In the genomic region with DNA sequence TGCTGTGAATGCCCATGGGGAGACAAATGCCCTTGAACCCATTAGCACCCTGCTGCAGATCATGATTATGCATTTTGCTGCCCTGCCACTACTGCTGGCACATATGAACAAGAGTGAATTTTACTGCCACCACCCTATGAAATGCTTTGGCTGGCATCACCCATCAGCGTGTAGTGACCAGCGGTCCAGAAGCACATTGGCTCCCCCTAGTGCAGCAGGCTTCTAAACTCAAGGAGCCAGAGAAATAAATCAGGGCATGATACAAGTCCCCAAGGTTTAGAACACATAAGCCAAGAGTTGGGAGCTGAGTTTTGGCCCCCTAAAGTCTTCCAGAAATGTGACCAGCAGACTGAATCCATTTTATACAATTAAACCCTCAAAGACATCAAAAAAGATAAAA, we compare ENCODE assay signal across 7 cellular contexts.
A peak's percentile ranks its signal among the peaks of the same experiment; 100 is the strongest.
DNase-seq lines count a peak whose midpoint lies in the region; TF ChIP-seq lines count a peak whose summit lies in the region.
"Not testable (repeated sequence)": the region's sequence is repeated elsewhere in the genome, so short reads cannot be mapped to it uniquely, and the experiment has no call there.

No MANE protein-coding gene starts in this region.

- WGBS in H9 (ENCODE audit: extremely low coverage, insufficient read length, low lambda C conversion rate): no CpG with 5 or more reads among the region's 2 CpGs
- no CpG with 5 or more reads among the region's 2 CpGs for WGBS in iPS DF 6.9 (ENCODE audit: insufficient coverage, insufficient read length)

- H3K23ac ChIP-seq in H9 (ENCODE audit: insufficient read length, low read depth, low read length): not testable (repeated sequence)

- H3K56ac ChIP-seq in H9 (ENCODE audit: insufficient read length, low read depth, low read length): not testable (repeated sequence)

- peak; percentile 62; the same call in 2 of the 3 replicates for TF ChIP-seq CTCF in H9 (conservative IDR thresholded peaks at IDR 0.05)
- not testable (repeated sequence) for TF ChIP-seq CTCF in MCF 10A (IDR thresholded peaks at IDR 0.05; ENCODE audit: unreplicated experiment)
- peak; percentile 29 for TF ChIP-seq CTCF in progenitor cell of endocrine pancreas (IDR thresholded peaks at IDR 0.05; ENCODE audit: unreplicated experiment)

- DNase-seq in DMS53 (lab: John Stamatoyannopoulos, UW): peak; percentile 55
- peak; percentile 58 for DNase-seq in H9
- peak in 2 of 3 experiments; percentile 17 to 45 for DNase-seq in NCI-H1417 (lab: John Stamatoyannopoulos, UW)
- peak; percentile 10 for DNase-seq in RPMI8226
- peak; percentile 25 for DNase-seq in MCF 10A (ENCODE audit: unreplicated experiment)
- DNase-seq in iPS DF 6.9 (ENCODE audit: low read depth, low spot score): peak; percentile 0
- DNase-seq in progenitor cell of endocrine pancreas (ENCODE audit: low spot score, unreplicated experiment): not testable (repeated sequence)

- H3K4ac ChIP-seq in H9 (ENCODE audit: low read depth, low read length): not testable (repeated sequence)

- H4K8ac ChIP-seq in H9 (replicated peaks; ENCODE audit: insufficient read length, low read depth, low read length): not testable (repeated sequence)

- not testable (repeated sequence) for H2AK5ac ChIP-seq in H9 (ENCODE audit: insufficient read length, low read length)

- intact Hi-C loops in MCF 10A (cut with micrococcal nuclease): loop anchor here (10.0 kb wide), 1 partner anchor 539 kb away; no protein-coding TSS in a partner anchor

- not testable (repeated sequence) for H3K27me3 Mint-ChIP-seq in H9 (ENCODE audit: low read depth); MCF 10A (ENCODE audit: insufficient read depth, unreplicated experiment); progenitor cell of endocrine pancreas

- H4K91ac ChIP-seq in H9 (ENCODE audit: insufficient read length, low read depth, low read length): not testable (repeated sequence)

- H3K9ac ChIP-seq in H9 (ENCODE audit: extremely low read depth, insufficient read length, low read length): not testable (repeated sequence)

- H3K23me2 ChIP-seq in H9 (ENCODE audit: insufficient read length, low read depth, low read length, poor library complexity, severe bottlenecking): not testable (repeated sequence)

- not testable (repeated sequence) for H3K9me3 Mint-ChIP-seq in H9; MCF 10A (ENCODE audit: unreplicated experiment); progenitor cell of endocrine pancreas (ENCODE audit: low read depth)

- H3K27ac Mint-ChIP-seq in H9; MCF 10A (ENCODE audit: low read depth, unreplicated experiment); progenitor cell of endocrine pancreas: not testable (repeated sequence)

- H3K4me3 ChIP-seq in iPS DF 6.9 (ENCODE audit: low read length): not testable (repeated sequence)

- CTCF ChIA-PET in MCF 10A (lab: Yijun Ruan, JAX): not testable (repeated sequence)

- not testable (repeated sequence) for H2BK15ac ChIP-seq in H9 (ENCODE audit: low read depth, low read length)

- not testable (repeated sequence) for H3K14ac ChIP-seq in H9 (ENCODE audit: insufficient read depth, low read length)

- H3K79me1 ChIP-seq in H9 (ENCODE audit: insufficient read depth, low read depth, low read length, poor library complexity, severe bottlenecking): not testable (repeated sequence)

- not testable (repeated sequence) for BruUV-seq in MCF 10A (replicated peaks; lab: Mats Ljungman, UMichigan)

- H2BK5ac ChIP-seq in H9 (ENCODE audit: insufficient read length, low read length): not testable (repeated sequence)

- H3K27ac ChIP-seq in H9 (ENCODE audit: insufficient read length, low read depth, low read length); iPS DF 6.9 (ENCODE audit: low read length): not testable (repeated sequence)

- H3K36me3 Mint-ChIP-seq in H9 (ENCODE audit: insufficient read depth in 1 of 3, low read depth in 3 of 3): peaks cover 5 to 12% (median 6%) of the 10 kb centered on the region in 3 experiments; a peak in 4 of 7 replicates
- not testable (repeated sequence) for H3K36me3 Mint-ChIP-seq in MCF 10A (ENCODE audit: insufficient read depth, unreplicated experiment); progenitor cell of endocrine pancreas (ENCODE audit: insufficient read depth)

- not testable (repeated sequence) for H3K9me3 ChIP-seq in H9 (ENCODE audit: control insufficient read depth, low read depth, low read length); iPS DF 6.9 (ENCODE audit: control insufficient read depth, insufficient read depth, low read length)

- H2BK20ac ChIP-seq in H9 (ENCODE audit: low read depth, low read length, poor library complexity, severe bottlenecking): not testable (repeated sequence)

- H2AFZ ChIP-seq in H9 (ENCODE audit: low read length): not testable (repeated sequence)

- H4K20me1 ChIP-seq in H9 (ENCODE audit: control insufficient read depth, insufficient read depth, insufficient read length): not testable (repeated sequence)

- H3K27me3 ChIP-seq in H9 (ENCODE audit: insufficient read depth, low read length); iPS DF 6.9 (ENCODE audit: control insufficient read depth, insufficient read depth, low read length): not testable (repeated sequence)

- H3K4me1 ChIP-seq in H9 (ENCODE audit: insufficient read depth, low read length); iPS DF 6.9 (ENCODE audit: control insufficient read depth, insufficient read depth, low read length): not testable (repeated sequence)

- peaks cover 7 to 18% of the 10 kb centered on the region in 2 experiments; a peak in 3 of 4 replicates for H3K4me1 Mint-ChIP-seq in H9
- H3K4me1 Mint-ChIP-seq in MCF 10A (ENCODE audit: insufficient read depth, unreplicated experiment): not testable (repeated sequence)
- H3K4me1 Mint-ChIP-seq in progenitor cell of endocrine pancreas (ENCODE audit: low read depth): peaks cover 13% of the 10 kb centered on the region

- H2BK120ac ChIP-seq in H9 (ENCODE audit: low read depth, low read length, poor library complexity, severe bottlenecking): not testable (repeated sequence)

- not testable (repeated sequence) for H3T11ph ChIP-seq in H9 (ENCODE audit: low read length)

- not testable (repeated sequence) for H4K5ac ChIP-seq in H9 (ENCODE audit: insufficient read length, low read depth, low read length)

- not testable (repeated sequence) for H2BK12ac ChIP-seq in H9 (ENCODE audit: insufficient read length, low read depth, low read length)

- not testable (repeated sequence) for H3K36me3 ChIP-seq in iPS DF 6.9 (ENCODE audit: control insufficient read depth, insufficient read depth, low read length)

- not testable (repeated sequence) for H3K79me2 ChIP-seq in H9 (ENCODE audit: insufficient read depth, low read length)

- POLR2A ChIA-PET in MCF 10A (lab: Yijun Ruan, JAX): not testable (repeated sequence)

- H3K18ac ChIP-seq in H9 (ENCODE audit: insufficient read length, low read depth, low read length): not testable (repeated sequence)

- H3K4me3 Mint-ChIP-seq in H9; MCF 10A (ENCODE audit: unreplicated experiment); progenitor cell of endocrine pancreas (ENCODE audit: low read depth): not testable (repeated sequence)

- not testable (repeated sequence) for H3K4me2 ChIP-seq in H9 (ENCODE audit: insufficient read depth, insufficient read length, low read length)
